Comparison of ENCODE assay signal across 23 cellular contexts in the genomic region with DNA sequence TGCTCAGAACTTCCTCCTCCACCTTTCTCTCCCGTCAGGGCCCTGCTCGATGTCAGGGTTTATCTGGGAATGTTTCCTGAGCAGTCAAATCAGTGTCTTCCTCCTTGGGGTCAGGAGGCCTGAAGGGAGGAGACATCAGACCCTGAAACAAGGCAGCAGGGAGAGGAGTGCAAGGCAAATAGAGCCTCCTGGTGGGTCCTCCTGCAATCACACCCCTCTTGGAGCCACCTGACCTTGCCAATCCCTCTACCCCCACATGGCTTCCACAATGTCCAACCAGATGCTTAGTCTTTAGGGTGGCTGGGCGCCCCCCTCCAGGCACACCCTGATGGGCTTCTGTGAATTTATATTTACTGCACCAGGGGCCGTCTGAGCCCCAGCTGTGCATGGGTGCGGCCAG. TPM values are rescaled to one million over a fixed set of nuclear protein-coding genes. Genes with fewer than 3 reads are reported as not detected.
DNase-seq lines count a peak whose midpoint lies in the region; ATAC-seq, FAIRE-seq and TF ChIP-seq lines count a peak whose summit lies in the region.
"Had no signal": no experiment of that assay in that cellular context is flagged by ENCODE, and none has a peak within 500 bp of the region (broad histone marks: within the 10 kb centered on the region; RNA-seq: fewer than 3 reads in every experiment).

No MANE protein-coding gene starts in this region.

- no peak for TF ChIP-seq POLR2A in H1 (IDR thresholded peaks at IDR 0.05; ENCODE audit: control extremely low read depth in 1 of 2, low read depth in 2 of 2, low read length in 2 of 2)

- H4K20me1 ChIP-seq in H1 (replicated peaks in 1 of 2; ENCODE audit: control insufficient read depth in 1 of 2, insufficient read depth in 2 of 2, low read length in 2 of 2): no peaks in the 10 kb centered on the region

- H3K27me3 ChIP-seq in H1 (replicated peaks in 1 of 4; ENCODE audit: control insufficient read depth in 3 of 4, extremely low read depth in 1 of 4, insufficient read depth in 3 of 4, low read length in 3 of 4): no peaks in the 10 kb centered on the region; a peak in 2 of 7 replicates

- no peak overlapping the region for H3K18ac ChIP-seq in H1 (ENCODE audit: extremely low read depth, low read length)

- H3K79me2 ChIP-seq in H1 (ENCODE audit: control insufficient read depth in 1 of 2, insufficient read depth in 2 of 2, low read length in 2 of 2): no peaks in the 10 kb centered on the region

- DNase-seq in ELF-1 (ENCODE audit: low read depth, low spot score) (peak; percentile 66), HEK293T (ENCODE audit: extremely low spot score) (peak; percentile 39), H1 (ENCODE audit: low read depth in 1 of 2, low spot score in 2 of 2) (no peak), nephron progenitor cell (no peak), NCI-H446 (lab: John Stamatoyannopoulos, UW) (no peak), NCI-H1436 treated with DMSO at 0.1 percent for 48 hours (lab: John Stamatoyannopoulos, UW) (no peak)
- DNase-seq: Calu3; CD8-positive, alpha-beta T cell; NCI-H1417 treated with DMSO at 0.1 percent for 48 hours; NCI-H2029; Right ventricle myocardium superior; T-cell had no signal

- no peak overlapping the region for H4K8ac ChIP-seq in H1 (ENCODE audit: extremely low read depth, insufficient read depth, low read length)

- no peak overlapping the region for H3K4me3 Mint-ChIP-seq in nephron progenitor cell
- H3K4me3 Mint-ChIP-seq: CD8-positive, alpha-beta T cell; T-cell had no signal

- H3K23me2 ChIP-seq in H1 (ENCODE audit: low read depth, low read length): no peaks in the 10 kb centered on the region; the same call in 1 of the 2 replicates

- no peak overlapping the region for H4K5ac ChIP-seq in H1 (ENCODE audit: insufficient read length, low read depth, low read length)

- no peaks in the 10 kb centered on the region for H3K36me3 Mint-ChIP-seq in nephron progenitor cell (ENCODE audit: low read depth)
- H3K36me3 Mint-ChIP-seq: CD8-positive, alpha-beta T cell; T-cell had no signal

- no peak overlapping the region for H2BK20ac ChIP-seq in H1 (ENCODE audit: low read length)

- no peaks in the 10 kb centered on the region for H3K9me3 Mint-ChIP-seq in nephron progenitor cell
- H3K9me3 Mint-ChIP-seq: CD8-positive, alpha-beta T cell; T-cell had no signal

- no peaks in the 10 kb centered on the region for H3K9me3 ChIP-seq in H1 (ENCODE audit: insufficient read depth in 2 of 2, low read depth in 1 of 2, low read length in 1 of 2)
- H3K9me3 ChIP-seq: A549; BLaER1 treated with 17β-estradiol and CSF1 and Interleukin-3, amounts not matched to agents 10 nM and 100 nM had no signal

- no peak overlapping the region for H3K23ac ChIP-seq in H1 (ENCODE audit: insufficient read length)

- 78% methylated on average over 5 of the region's 5 CpGs; no CpG with 5 or more reads in 1 of the 2 experiments for WGBS in H1 (ENCODE audit: extremely low coverage in 1 of 2, insufficient coverage in 1 of 2, insufficient read length in 1 of 2, insufficient replicate concordance in 2 of 2, low coverage in 1 of 2, low lambda C conversion rate in 2 of 2, missing lambda C conversion rate in 1 of 2), 2 experiments

- no peak overlapping the region for H4K91ac ChIP-seq in H1 (replicated peaks; ENCODE audit: insufficient read length, low read length)

- H3K79me1 ChIP-seq in H1 (ENCODE audit: low read depth, low read length): no peaks in the 10 kb centered on the region

- H3K4me3 ChIP-seq in H1 (ENCODE audit: extremely low read depth in 1 of 4, insufficient read depth in 2 of 4, low read depth in 3 of 4, low read length in 4 of 4): no peak overlapping the region
- H3K4me3 ChIP-seq: A549; BLaER1 treated with 17β-estradiol and CSF1 and Interleukin-3, amounts not matched to agents 10 nM and 100 nM had no signal

- no peak overlapping the region for H3K4me2 ChIP-seq in H1 (ENCODE audit: insufficient read depth in 1 of 2, low read depth in 2 of 2, low read length in 2 of 2)
- H3K4me2 ChIP-seq: A549; BLaER1 treated with 17β-estradiol and CSF1 and Interleukin-3, amounts not matched to agents 10 nM and 100 nM; KMS-11 had no signal

- H2AFZ ChIP-seq in H1 (ENCODE audit: low read length): no peak overlapping the region; the same call in 1 of the 2 replicates

- H3K4me1 ChIP-seq in H1 (replicated peaks in 1 of 4; ENCODE audit: control insufficient read depth in 3 of 4, insufficient read depth in 4 of 4, low read length in 3 of 4): no peaks in the 10 kb centered on the region
- H3K4me1 ChIP-seq: A549 had no signal

- H3K4ac ChIP-seq in H1 (replicated peaks; ENCODE audit: insufficient read length, low read depth, low read length): no peak overlapping the region

- peak; percentile 56 to 62 (median 62) for TF ChIP-seq CTCF in H1 (IDR thresholded peaks at IDR 0.05; ENCODE audit: control extremely low read depth in 1 of 3, insufficient read depth in 1 of 3, low read depth in 1 of 3, low read length in 3 of 3)
- peak; percentile 23 for TF ChIP-seq CTCF in nephron progenitor cell (IDR thresholded peaks at IDR 0.05)

- peaks cover 43% of the 10 kb centered on the region for H3K27me3 Mint-ChIP-seq in nephron progenitor cell (ENCODE audit: low read depth, poor library complexity)

- H3K27ac ChIP-seq in H1 (ENCODE audit: low read depth, low read length): no peak overlapping the region
- H3K27ac ChIP-seq: A549; BLaER1 treated with 17β-estradiol and CSF1 and Interleukin-3, amounts not matched to agents 10 nM and 100 nM; HL-60; KMS-11 had no signal

- POLR2A ChIA-PET in HEK293T (lab: Yijun Ruan, JAX) (no interaction called here), H1 (lab: Charles Lee; ENCODE audit: partially characterized antibody) (no interaction called here)

- no peak overlapping the region for H2AK5ac ChIP-seq in H1 (ENCODE audit: low read depth, low read length)

- no peak overlapping the region for H3K9ac ChIP-seq in H1 (replicated peaks in 1 of 4; ENCODE audit: extremely low read depth in 1 of 4, low read depth in 3 of 4, low read length in 3 of 4)
- H3K9ac ChIP-seq: BLaER1 treated with 17β-estradiol and CSF1 and Interleukin-3, amounts not matched to agents 10 nM and 100 nM; KMS-11 had no signal

- H2BK5ac ChIP-seq in H1 (ENCODE audit: low read depth, low read length): no peak overlapping the region

- CTCF ChIA-PET in HEK293T (lab: Yijun Ruan, JAX): no interaction called here
- CTCF ChIA-PET in H1 (lab: Charles Lee; ENCODE audit: partially characterized antibody): interaction anchor here (0.7 to 4.5 kb wide), 11 partner anchors 8 to 224 kb away, joined by 3 to 25 read pairs (median 4); partner anchors contain the start of gene GPR26

- FAIRE-seq in H1 (lab: Jason Lieb, UNC): no peak
- FAIRE-seq: A549 had no signal

- H3K4me1 Mint-ChIP-seq in nephron progenitor cell: no peaks in the 10 kb centered on the region
- H3K4me1 Mint-ChIP-seq: T-cell had no signal

- TF ChIP-seq RAD21 in H1 (IDR thresholded peaks at IDR 0.05 in 1 of 2, conservative IDR thresholded peaks at IDR 0.05 in 1 of 2; ENCODE audit: low read depth in 2 of 2, low read length in 2 of 2): peak; percentile 52 to 65

- no peak overlapping the region for H3K14ac ChIP-seq in H1 (ENCODE audit: insufficient read length)

- no peak overlapping the region for H2BK120ac ChIP-seq in H1 (replicated peaks; ENCODE audit: low read depth, low read length)

- H3K36me3 ChIP-seq in H1 (ENCODE audit: control insufficient read depth in 2 of 4, insufficient read depth in 4 of 4, low read length in 3 of 4): no peaks in the 10 kb centered on the region; a peak in 1 of 8 replicates
- H3K36me3 ChIP-seq: BLaER1 treated with 17β-estradiol and CSF1 and Interleukin-3, amounts not matched to agents 10 nM and 100 nM had no signal

- no peak overlapping the region; the same call in 1 of the 2 replicates for H2BK12ac ChIP-seq in H1 (ENCODE audit: low read depth, low read length)

- no peak for TF ChIP-seq EP300 in H1 (IDR thresholded peaks at IDR 0.05; ENCODE audit: borderline replicate concordance in 1 of 2, low read depth in 2 of 2, low read length in 2 of 2)

- ATAC-seq in HG02870 (IDR thresholded peaks at IDR 0.05; ENCODE audit: unreplicated experiment): no peak
- no peak for ATAC-seq in HG02938 (IDR thresholded peaks at IDR 0.05; ENCODE audit: unreplicated experiment)
- ATAC-seq: CD8-positive, alpha-beta T cell; SK-N-SH treated with all-trans-retinoic acid at 6 μM for 48 hours; T-cell had no signal

- H2BK15ac ChIP-seq in H1 (ENCODE audit: low read length): no peak overlapping the region

- H3K56ac ChIP-seq in H1 (replicated peaks; ENCODE audit: insufficient read length, low read depth, low read length): no peak overlapping the region

- H3K27ac Mint-ChIP-seq in nephron progenitor cell: no peak overlapping the region
- H3K27ac Mint-ChIP-seq: CD8-positive, alpha-beta T cell; T-cell had no signal

TF ChIP-seq in HEK293T, 16 proteins besides CTCF, POLR2A, EP300 and RAD21 (continues in another document):
- TF ChIP-seq FOXA1 (IDR thresholded peaks at IDR 0.05) (no peak), CTBP1 (IDR thresholded peaks at IDR 0.05; ENCODE audit: borderline replicate concordance) (no peak), LEF1 (IDR thresholded peaks at IDR 0.05; ENCODE audit: borderline replicate concordance) (no peak), BHLHE40 (IDR thresholded peaks at IDR 0.05; ENCODE audit: borderline replicate concordance) (no peak)

TF ChIP-seq in H1, 55 proteins besides CTCF, POLR2A, EP300 and RAD21 (continues in another document):
- TF ChIP-seq RBBP5 (IDR thresholded peaks at IDR 0.05; ENCODE audit: borderline replicate concordance, low read depth, low read length) (no peak), TAF7 (optimal IDR thresholded peaks at IDR 0.05; ENCODE audit: borderline replicate concordance, low read depth, low read length) (no peak), NRF1 (IDR thresholded peaks at IDR 0.05; ENCODE audit: low read depth, low read length) (no peak), YY1 (IDR thresholded peaks at IDR 0.05; ENCODE audit: low read depth, low read length) (no peak), SIN3A (conservative IDR thresholded peaks at IDR 0.05 in 1 of 2, IDR thresholded peaks at IDR 0.05 in 1 of 2; ENCODE audit: low read depth in 1 of 2, low read length in 2 of 2) (no peak), SAP30 (IDR thresholded peaks at IDR 0.05; ENCODE audit: insufficient read depth, insufficient replicate concordance, low read length) (no peak), EZH2 (IDR thresholded peaks at IDR 0.05; ENCODE audit: low read depth, low read length, severe bottlenecking) (no peak), CBX8 (IDR thresholded peaks at IDR 0.05; ENCODE audit: borderline replicate concordance, low read depth, low read length) (no peak), POLR2AphosphoS5 (IDR thresholded peaks at IDR 0.05; ENCODE audit: low read depth, low read length) (no peak)

RNA-seq across cellular contexts. Expression of gene GPR26, which starts 12.2 kb away (rescaled TPM):
- total RNA-seq in H1 (2021; fragmentation: NEBNext Ultra II Directional; extraction: Animal tissue kit (Norgen Biotek cat#: 25700)): 0.09 and 0.10 TPM in 2 replicates
- polyA plus RNA-seq in H1 (2011; rRNA removed): 0.11 and 0.21 TPM in 2 replicates
- polyA plus RNA-seq in H1 (2011; cell fraction: cytosol; rRNA removed): 0.13 TPM
- polyA plus RNA-seq in H1 (2011; cell fraction: nucleus; rRNA removed): 0.11 TPM
- 0.15 to 0.23 TPM (median 0.17 TPM) in 4 replicates for polyA plus RNA-seq in H1 (2012, experiment 1 of 2)
- 0.04 TPM for polyA plus RNA-seq in H1 (2012, experiment 2 of 2)
- 0.04 TPM for polyA plus RNA-seq in H1 (2013, experiment 1 of 2)
- polyA plus RNA-seq in H1 (2013, experiment 2 of 2): 0.04 TPM
- polyA minus RNA-seq in H1 (2011; rRNA and poly(A)+ RNA removed): 0.25 and 0.41 TPM in 2 replicates
- polyA minus RNA-seq in H1 (2011; cell fraction: cytosol; rRNA and poly(A)+ RNA removed): not detected
- 0.30 TPM for polyA minus RNA-seq in H1 (2011; cell fraction: nucleus; rRNA and poly(A)+ RNA removed)
- total RNA-seq: Calu3; CD8-positive, alpha-beta T cell; HT1080; M059J; NCI-H460; OCI-LY7; Right ventricle myocardium superior; T-cell had no signal
- polyA plus RNA-seq: A549 had no signal

Comparison
In these comparisons a context has a peak if more than half of its experiments do, and no peak if none do; other contexts are left out.
1. DNase-seq: peak in ELF-1 (single experiment) and HEK293T (single experiment); none in H1 (0 of 2), nephron progenitor cell (single experiment), NCI-H446 (0 of 2) and NCI-H1436 treated with DMSO at 0.1 percent for 48 hours (single experiment).